In genomic region chr2:237733677-237734300, GRCh38 we compare ENCODE assay signal across 8 cellular contexts.
DNase-seq lines count a peak whose midpoint lies in the region; ATAC-seq and TF ChIP-seq lines count a peak whose summit lies in the region.

No MANE protein-coding gene starts in this region.

- intact Hi-C loops in CD4-positive, alpha-beta memory T cell (cut with micrococcal nuclease) = loop anchor here (5.0 kb wide), 1 partner anchor 36 kb away; no protein-coding TSS in a partner anchor
- intact Hi-C loops in esophagus muscularis mucosa (cut with DNase I) = loop anchor here (5.0 kb wide), 1 partner anchor 36 kb away; no protein-coding TSS in a partner anchor

- peaks cover 22% of the 10 kb centered on the region for H3K36me3 ChIP-seq in CD4-positive, alpha-beta memory T cell (ENCODE audit: insufficient read depth, low read length)
- H3K36me3 ChIP-seq in esophagus muscularis mucosa = peaks cover 0 to 37% (median 10%) of the 10 kb centered on the region in 4 donors

- POLR2A ChIA-PET in CD4-positive, alpha-beta memory T cell (lab: Charles Lee; ENCODE audit: partially characterized antibody) = interaction anchor here (1.3 to 1.9 kb wide), 4 partner anchors 31 to 59 kb away, joined by 3 to 6 read pairs (median 4); no protein-coding TSS in a partner anchor
- POLR2A ChIA-PET in naive thymus-derived CD8-positive, alpha-beta T cell (lab: Charles Lee) = no interaction called here

- no peaks in the 10 kb centered on the region for H3K27me3 Mint-ChIP-seq in CD4-positive, alpha-beta memory T cell
- no peaks in the 10 kb centered on the region for H3K27me3 Mint-ChIP-seq in naive thymus-derived CD8-positive, alpha-beta T cell

- peak; percentile 56 for TF ChIP-seq EP300 in esophagus muscularis mucosa (IDR thresholded peaks at IDR 0.05)

- peaks cover 45 to 80% (median 65%) of the 10 kb centered on the region in 4 donors for H3K4me1 Mint-ChIP-seq in CD4-positive, alpha-beta memory T cell
- peaks cover 26 to 70% (median 50%) of the 10 kb centered on the region in 4 donors for H3K4me1 Mint-ChIP-seq in naive thymus-derived CD8-positive, alpha-beta T cell

- peak overlapping the region in 2 of 8 donors; percentile 72 to 83 for H3K4me3 Mint-ChIP-seq in CD4-positive, alpha-beta memory T cell
- peak overlapping the region in 2 of 10 donors; percentile 17 to 71 for H3K4me3 Mint-ChIP-seq in naive thymus-derived CD8-positive, alpha-beta T cell

- H3K9me3 Mint-ChIP-seq in CD4-positive, alpha-beta memory T cell = no peaks in the 10 kb centered on the region
- no peaks in the 10 kb centered on the region for H3K9me3 Mint-ChIP-seq in naive thymus-derived CD8-positive, alpha-beta T cell

- WGBS in esophagus muscularis mucosa = 53% methylated on average over 12 of the region's 13 CpGs

- no peak for TF ChIP-seq CTCF in esophagus muscularis mucosa (IDR thresholded peaks at IDR 0.05)

- H3K27me3 ChIP-seq in CD4-positive, alpha-beta memory T cell (ENCODE audit: insufficient read depth, low read length) = no peaks in the 10 kb centered on the region
- no peaks in the 10 kb centered on the region for H3K27me3 ChIP-seq in esophagus muscularis mucosa

- H3K4me1 ChIP-seq in CD4-positive, alpha-beta memory T cell (ENCODE audit: insufficient read depth, low read length) = peaks cover 54% of the 10 kb centered on the region
- H3K4me1 ChIP-seq in esophagus muscularis mucosa = peaks cover 91 to 100% (median 97%) of the 10 kb centered on the region in 4 donors

- no peak for ATAC-seq in naive thymus-derived CD8-positive, alpha-beta T cell
- no peak for ATAC-seq in HG03175 (IDR thresholded peaks at IDR 0.05; ENCODE audit: unreplicated experiment)
- no peak for ATAC-seq in GM18517 (IDR thresholded peaks at IDR 0.05; ENCODE audit: unreplicated experiment)
- ATAC-seq in HG02981 (IDR thresholded peaks at IDR 0.05; ENCODE audit: unreplicated experiment) = no peak

- no peak for DNase-seq in CD4-positive, alpha-beta memory T cell
- peak; percentile 90 to 97 for DNase-seq in NCI-H2081 (lab: John Stamatoyannopoulos, UW)
- no peak for DNase-seq in esophagus muscularis mucosa (ENCODE audit: extremely low spot score)
- DNase-seq in naive thymus-derived CD8-positive, alpha-beta T cell = no peak
- DNase-seq in stimulated activated CD4-positive, alpha-beta T cell treated with anti-CD3 and anti-CD28 coated beads, Interleukin-2, amount 100 ng/mL, for 24 hours = no peak

- TF ChIP-seq POLR2A in esophagus muscularis mucosa (IDR thresholded peaks at IDR 0.05; ENCODE audit: low read depth) = no peak

- peak overlapping the region; percentile 67 to 93 (median 83) for H3K27ac Mint-ChIP-seq in CD4-positive, alpha-beta memory T cell
- peak overlapping the region in 9 of 10 donors; percentile 16 to 91 (median 80) for H3K27ac Mint-ChIP-seq in naive thymus-derived CD8-positive, alpha-beta T cell

- no peaks in the 10 kb centered on the region for H3K9me3 ChIP-seq in CD4-positive, alpha-beta memory T cell (ENCODE audit: control insufficient read depth in 1 of 2, low read length in 2 of 2)
- H3K9me3 ChIP-seq in esophagus muscularis mucosa = no peaks in the 10 kb centered on the region

- no peak overlapping the region for H3K4me3 ChIP-seq in CD4-positive, alpha-beta memory T cell (ENCODE audit: low read length in 2 of 2)
- H3K4me3 ChIP-seq in esophagus muscularis mucosa = peak overlapping the region; percentile 15 to 39 (median 28)

- CTCF ChIA-PET in CD4-positive, alpha-beta memory T cell (lab: Charles Lee; ENCODE audit: partially characterized antibody) = interaction anchor here (11.9 to 13.6 kb wide), 2 partner anchors 11 to 61 kb away, joined by 97 to 135 read pairs; no protein-coding TSS in a partner anchor

- peaks cover 15 to 50% of the 10 kb centered on the region in 2 donors for H3K36me3 Mint-ChIP-seq in CD4-positive, alpha-beta memory T cell
- H3K36me3 Mint-ChIP-seq in naive thymus-derived CD8-positive, alpha-beta T cell = peaks cover 0 to 36% (median 4%) of the 10 kb centered on the region in 3 donors

- H3K27ac ChIP-seq in CD4-positive, alpha-beta memory T cell (ENCODE audit: low read depth, low read length) = peak overlapping the region; percentile 24
- H3K27ac ChIP-seq in esophagus muscularis mucosa (replicated peaks in 1 of 4) = peak overlapping the region; percentile 72 to 86 (median 85)

Comparison
In these comparisons a context has a peak if more than half of its experiments do, and no peak if none do; other contexts are left out.
1. DNase-seq: peak in NCI-H2081 (2 of 2); none in CD4-positive, alpha-beta memory T cell (0 of 5), esophagus muscularis mucosa (single experiment), naive thymus-derived CD8-positive, alpha-beta T cell (0 of 10) and stimulated activated CD4-positive, alpha-beta T cell treated with anti-CD3 and anti-CD28 coated beads, Interleukin-2, amount 100 ng/mL, for 24 hours (0 of 2).
2. H3K4me3 ChIP-seq: peak in esophagus muscularis mucosa (4 of 4); none in CD4-positive, alpha-beta memory T cell (0 of 2).